ENCODE assay signal across 8 cellular contexts in genomic region chr10:121926669-121927360, GRCh38. TPM values are rescaled to one million over a fixed set of nuclear protein-coding genes. Genes with fewer than 3 reads are reported as not detected.
A peak's percentile ranks its signal among the peaks of the same experiment; 100 is the strongest.
DNase-seq lines count a peak whose midpoint lies in the region; ATAC-seq, FAIRE-seq and TF ChIP-seq lines count a peak whose summit lies in the region.

No MANE protein-coding gene starts in this region.

- no peak overlapping the region for H4K91ac ChIP-seq in H1 (replicated peaks; ENCODE audit: insufficient read length, low read length)

- 12% methylated on average over 20 of the region's 20 CpGs; no CpG with 5 or more reads in 1 of the 2 experiments for WGBS in H1 (ENCODE audit: extremely low coverage in 1 of 2, insufficient coverage in 1 of 2, insufficient read length in 1 of 2, insufficient replicate concordance in 2 of 2, low coverage in 1 of 2, low lambda C conversion rate in 2 of 2, missing lambda C conversion rate in 1 of 2), 2 experiments

- no peak overlapping the region for H4K8ac ChIP-seq in H1 (ENCODE audit: extremely low read depth, insufficient read depth, low read length)

- peaks cover 0 to 2% of the 10 kb centered on the region in 2 experiments for H4K20me1 ChIP-seq in H1 (replicated peaks in 1 of 2; ENCODE audit: control insufficient read depth in 1 of 2, insufficient read depth in 2 of 2, low read length in 2 of 2)

- H3K18ac ChIP-seq in H1 (ENCODE audit: extremely low read depth, low read length), result no peak overlapping the region

- H3K4ac ChIP-seq in H1 (replicated peaks; ENCODE audit: insufficient read length, low read depth, low read length), result no peak overlapping the region

- CTCF ChIA-PET in H1 (lab: Charles Lee; ENCODE audit: partially characterized antibody), result interaction anchor here (0.6 kb wide), 1 partner anchor 1935 kb away, joined by 3 read pairs; no protein-coding TSS in a partner anchor

- no peak overlapping the region for H3K56ac ChIP-seq in H1 (replicated peaks; ENCODE audit: insufficient read length, low read depth, low read length)

- FAIRE-seq in H1 (lab: Jason Lieb, UNC), result no peak

- H3K4me2 ChIP-seq in H1 (ENCODE audit: insufficient read depth in 1 of 2, low read depth in 2 of 2, low read length in 2 of 2), result peak overlapping the region; percentile 90 to 91

- TF ChIP-seq POLR2A in H1 (IDR thresholded peaks at IDR 0.05; ENCODE audit: control extremely low read depth in 1 of 2, low read depth in 2 of 2, low read length in 2 of 2), result no peak

- POLR2A ChIA-PET in H1 (lab: Charles Lee; ENCODE audit: partially characterized antibody), result interaction anchor here (0.5 to 2.8 kb wide), 9 partner anchors 9 to 85 kb away, joined by 3 to 25 read pairs (median 4); no protein-coding TSS in a partner anchor

- H3K9ac ChIP-seq in H1 (replicated peaks in 1 of 4; ENCODE audit: extremely low read depth in 1 of 4, low read depth in 3 of 4, low read length in 3 of 4), result peak overlapping the region in 3 of 4 experiments; percentile 89 to 99 (median 97); a peak in 6 of 7 replicates

- TF ChIP-seq CTCF in 22Rv1 (IDR thresholded peaks at IDR 0.05) (no peak), H1 (IDR thresholded peaks at IDR 0.05; ENCODE audit: control extremely low read depth in 1 of 3, insufficient read depth in 1 of 3, low read depth in 1 of 3, low read length in 3 of 3) (no peak)

- no peaks in the 10 kb centered on the region for H3K9me3 ChIP-seq in SJSA1 (replicated peaks)
- H3K9me3 ChIP-seq in H1 (ENCODE audit: insufficient read depth in 2 of 2, low read depth in 1 of 2, low read length in 1 of 2), result no peaks in the 10 kb centered on the region
- H3K9me3 ChIP-seq in muscle layer of duodenum (ENCODE audit: control insufficient read depth in 1 of 2, low read length in 2 of 2), result no peaks in the 10 kb centered on the region

- no peak overlapping the region for H2BK15ac ChIP-seq in H1 (ENCODE audit: low read length)

- H3K4me3 ChIP-seq in SJSA1 (peak overlapping the region; percentile 97), H1 (ENCODE audit: extremely low read depth in 1 of 4, insufficient read depth in 2 of 4, low read depth in 3 of 4, low read length in 4 of 4) (peak overlapping the region; percentile 85 to 96 (median 90)), muscle layer of duodenum (ENCODE audit: low read depth in 1 of 2, low read length in 2 of 2) (peak overlapping the region; percentile 90 to 93)

- ATAC-seq in HG02973 (IDR thresholded peaks at IDR 0.05; ENCODE audit: unreplicated experiment) (peak; percentile 4), GM21786 (IDR thresholded peaks at IDR 0.05; ENCODE audit: unreplicated experiment) (no peak)

- H3K27me3 ChIP-seq in SJSA1 (replicated peaks), result no peaks in the 10 kb centered on the region
- no peaks in the 10 kb centered on the region for H3K27me3 ChIP-seq in H1 (replicated peaks in 1 of 4; ENCODE audit: control insufficient read depth in 3 of 4, extremely low read depth in 1 of 4, insufficient read depth in 3 of 4, low read length in 3 of 4)
- H3K27me3 ChIP-seq in muscle layer of duodenum (ENCODE audit: low read depth, low read length), result no peaks in the 10 kb centered on the region

- H3K36me3 ChIP-seq in SJSA1 (peaks cover 15% of the 10 kb centered on the region), H1 (ENCODE audit: control insufficient read depth in 2 of 4, insufficient read depth in 4 of 4, low read length in 3 of 4) (peaks cover 0 to 14% (median under 1%) of the 10 kb centered on the region in 4 experiments; a peak in 4 of 8 replicates), muscle layer of duodenum (ENCODE audit: control insufficient read depth in 1 of 2, insufficient read depth in 2 of 2, low read length in 2 of 2) (peaks cover 0 to 11% of the 10 kb centered on the region in 2 donors)

- H3K4me1 ChIP-seq in SJSA1 (replicated peaks) (peaks cover 14% of the 10 kb centered on the region), H1 (replicated peaks in 1 of 4; ENCODE audit: control insufficient read depth in 3 of 4, insufficient read depth in 4 of 4, low read length in 3 of 4) (peaks cover 0 to 7% (median 1%) of the 10 kb centered on the region in 4 experiments; a peak in 3 of 7 replicates), muscle layer of duodenum (ENCODE audit: control insufficient read depth in 1 of 2, insufficient read depth in 2 of 2, low read length in 2 of 2) (peaks cover 0 to 16% of the 10 kb centered on the region in 2 donors)

- TF ChIP-seq EP300 in H1 (IDR thresholded peaks at IDR 0.05; ENCODE audit: borderline replicate concordance in 1 of 2, low read depth in 2 of 2, low read length in 2 of 2), result no peak

- H2BK20ac ChIP-seq in H1 (ENCODE audit: low read length), result no peak overlapping the region

- peak; percentile 54 for DNase-seq in GM03348 (ENCODE audit: low spot score)
- DNase-seq in SJSA1 (ENCODE audit: low read depth in 1 of 2, low spot score in 2 of 2), result no peak
- DNase-seq in H1 (ENCODE audit: low read depth in 1 of 2, low spot score in 2 of 2), result no peak
- no peak for DNase-seq in activated CD8-positive, alpha-beta memory T cell treated with anti-CD3 and anti-CD28 coated beads, Interleukin-2, amount 50 U/mL, for 4 hours

- H3K23ac ChIP-seq in H1 (ENCODE audit: insufficient read length), result no peak overlapping the region

- no peak overlapping the region for H3K14ac ChIP-seq in H1 (ENCODE audit: insufficient read length)

- no peak overlapping the region for H4K5ac ChIP-seq in H1 (ENCODE audit: insufficient read length, low read depth, low read length)

- peaks cover 5% of the 10 kb centered on the region; the same call in 1 of the 2 replicates for H3K23me2 ChIP-seq in H1 (ENCODE audit: low read depth, low read length)

- no peak overlapping the region for H2AK5ac ChIP-seq in H1 (ENCODE audit: low read depth, low read length)

- no peak for TF ChIP-seq RAD21 in H1 (IDR thresholded peaks at IDR 0.05 in 1 of 2, conservative IDR thresholded peaks at IDR 0.05 in 1 of 2; ENCODE audit: low read depth in 2 of 2, low read length in 2 of 2)

- no peak overlapping the region for H2BK120ac ChIP-seq in H1 (replicated peaks; ENCODE audit: low read depth, low read length)

- H2AFZ ChIP-seq in H1 (ENCODE audit: low read length), result no peak overlapping the region

- H2BK5ac ChIP-seq in H1 (ENCODE audit: low read depth, low read length), result peak overlapping the region; percentile 81; the same call in 1 of the 2 replicates

- H3K27ac ChIP-seq in 22Rv1, result peak overlapping the region; percentile 91
- H3K27ac ChIP-seq in SJSA1, result peak overlapping the region; percentile 91; the same call in 1 of the 2 replicates
- peak overlapping the region; percentile 100; the same call in 1 of the 2 replicates for H3K27ac ChIP-seq in H1 (ENCODE audit: low read depth, low read length)
- peak overlapping the region; percentile 91 for H3K27ac ChIP-seq in muscle layer of duodenum (ENCODE audit: low read length)

- H2BK12ac ChIP-seq in H1 (ENCODE audit: low read depth, low read length), result no peak overlapping the region

- H3K79me2 ChIP-seq in H1 (ENCODE audit: control insufficient read depth in 1 of 2, insufficient read depth in 2 of 2, low read length in 2 of 2), result peaks cover 0 to 48% of the 10 kb centered on the region in 2 experiments; a peak in 3 of 4 replicates

- no peaks in the 10 kb centered on the region; the same call in 1 of the 2 replicates for H3K79me1 ChIP-seq in H1 (ENCODE audit: low read depth, low read length)

TF ChIP-seq in H1, 55 proteins besides CTCF, POLR2A, EP300 and RAD21 (continues in another document):
- TF ChIP-seq NRF1 (IDR thresholded peaks at IDR 0.05; ENCODE audit: low read depth, low read length), result no peak

RNA-seq across cellular contexts. Expression of gene ATE1, which starts 1.0 kb away (rescaled TPM):
- total RNA-seq in SJSA1 (2014; rRNA removed; shearing (Covaris generic)), result 18.8 and 24.7 TPM in 2 replicates
- 26.9 and 28.6 TPM in 2 replicates for total RNA-seq in H1 (2021; fragmentation: NEBNext Ultra II Directional; extraction: Animal tissue kit (Norgen Biotek cat#: 25700))
- 6.1 and 8.8 TPM in 2 replicates for polyA plus RNA-seq in H1 (2011; rRNA removed)
- 9.7 TPM for polyA plus RNA-seq in H1 (2011; cell fraction: cytosol; rRNA removed)
- 8.3 TPM for polyA plus RNA-seq in H1 (2011; cell fraction: nucleus; rRNA removed)
- polyA plus RNA-seq in H1 (2012, experiment 1 of 2), result 10.1 to 15.2 TPM (median 12.6 TPM) in 4 replicates
- polyA plus RNA-seq in H1 (2012, experiment 2 of 2), result 1.4 TPM
- 10.3 TPM for polyA plus RNA-seq in H1 (2013, experiment 1 of 2)
- polyA plus RNA-seq in H1 (2013, experiment 2 of 2), result 10.6 TPM
- polyA minus RNA-seq in H1 (2011; rRNA and poly(A)+ RNA removed), result 27.3 and 28.2 TPM in 2 replicates
- 12.6 TPM for polyA minus RNA-seq in H1 (2011; cell fraction: cytosol; rRNA and poly(A)+ RNA removed)
- 25.9 TPM for polyA minus RNA-seq in H1 (2011; cell fraction: nucleus; rRNA and poly(A)+ RNA removed)

RNA-seq across cellular contexts. Expression of gene NSMCE4A, which starts 48.2 kb away (rescaled TPM):
- 48.8 and 59.1 TPM in 2 replicates for total RNA-seq in SJSA1 (2014; rRNA removed; shearing (Covaris generic))
- 65.5 and 66.0 TPM in 2 replicates for total RNA-seq in H1 (2021; fragmentation: NEBNext Ultra II Directional; extraction: Animal tissue kit (Norgen Biotek cat#: 25700))
- polyA plus RNA-seq in H1 (2011; rRNA removed), result 40.3 and 48.6 TPM in 2 replicates
- polyA plus RNA-seq in H1 (2011; cell fraction: cytosol; rRNA removed), result 68.1 TPM
- 62.3 TPM for polyA plus RNA-seq in H1 (2011; cell fraction: nucleus; rRNA removed)
- 44.9 to 53.8 TPM (median 48.2 TPM) in 4 replicates for polyA plus RNA-seq in H1 (2012, experiment 1 of 2)
- 14.4 TPM for polyA plus RNA-seq in H1 (2012, experiment 2 of 2)
- 80.9 TPM for polyA plus RNA-seq in H1 (2013, experiment 1 of 2)
- 73.2 TPM for polyA plus RNA-seq in H1 (2013, experiment 2 of 2)
- 19.1 and 22.4 TPM in 2 replicates for polyA minus RNA-seq in H1 (2011; rRNA and poly(A)+ RNA removed)
- 21.9 TPM for polyA minus RNA-seq in H1 (2011; cell fraction: cytosol; rRNA and poly(A)+ RNA removed)
- 32.6 TPM for polyA minus RNA-seq in H1 (2011; cell fraction: nucleus; rRNA and poly(A)+ RNA removed)
